In the genomic region with DNA sequence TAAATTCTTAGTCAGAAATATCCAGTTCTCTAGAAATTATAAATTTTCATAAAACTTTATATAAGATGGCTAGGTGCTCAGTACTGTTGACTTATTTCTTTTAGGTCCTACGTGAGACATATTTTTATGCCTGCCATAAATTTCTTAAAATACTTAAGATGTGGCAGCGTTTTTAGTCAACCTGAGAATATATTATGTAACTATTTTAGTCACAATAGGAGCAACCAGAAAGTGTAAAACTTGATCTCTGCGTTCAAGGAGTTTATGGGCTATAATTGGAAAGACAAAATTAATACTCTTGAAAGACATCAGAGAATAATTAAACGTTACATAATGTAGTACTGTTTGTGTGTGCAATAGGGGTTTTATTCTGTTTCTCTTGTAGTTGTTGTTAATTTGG, we compare ENCODE assay signal across 2 cellular contexts.
TF ChIP-seq lines count a peak whose summit lies in the region.

No MANE protein-coding gene starts in this region.

TF ChIP-seq in WTC11, 78 proteins besides CTCF, POLR2A, EP300 and RAD21:
- TF ChIP-seq NR3C1 (CRISPR knock-in tag; conservative IDR thresholded peaks at IDR 0.05; ENCODE audit: low read depth): no peak
- TF ChIP-seq, protein P1, sequence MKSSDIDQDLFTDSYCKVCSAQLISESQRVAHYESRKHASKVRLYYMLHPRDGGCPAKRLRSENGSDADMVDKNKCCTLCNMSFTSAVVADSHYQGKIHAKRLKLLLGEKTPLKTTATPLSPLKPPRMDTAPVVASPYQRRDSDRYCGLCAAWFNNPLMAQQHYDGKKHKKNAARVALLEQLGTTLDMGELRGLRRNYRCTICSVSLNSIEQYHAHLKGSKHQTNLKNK (CRISPR knock-in tag; IDR thresholded peaks at IDR 0.05): no peak
- TF ChIP-seq IRF2 (CRISPR knock-in tag; IDR thresholded peaks at IDR 0.05; ENCODE audit: borderline replicate concordance, low read depth): no peak
- TF ChIP-seq, protein P2, sequence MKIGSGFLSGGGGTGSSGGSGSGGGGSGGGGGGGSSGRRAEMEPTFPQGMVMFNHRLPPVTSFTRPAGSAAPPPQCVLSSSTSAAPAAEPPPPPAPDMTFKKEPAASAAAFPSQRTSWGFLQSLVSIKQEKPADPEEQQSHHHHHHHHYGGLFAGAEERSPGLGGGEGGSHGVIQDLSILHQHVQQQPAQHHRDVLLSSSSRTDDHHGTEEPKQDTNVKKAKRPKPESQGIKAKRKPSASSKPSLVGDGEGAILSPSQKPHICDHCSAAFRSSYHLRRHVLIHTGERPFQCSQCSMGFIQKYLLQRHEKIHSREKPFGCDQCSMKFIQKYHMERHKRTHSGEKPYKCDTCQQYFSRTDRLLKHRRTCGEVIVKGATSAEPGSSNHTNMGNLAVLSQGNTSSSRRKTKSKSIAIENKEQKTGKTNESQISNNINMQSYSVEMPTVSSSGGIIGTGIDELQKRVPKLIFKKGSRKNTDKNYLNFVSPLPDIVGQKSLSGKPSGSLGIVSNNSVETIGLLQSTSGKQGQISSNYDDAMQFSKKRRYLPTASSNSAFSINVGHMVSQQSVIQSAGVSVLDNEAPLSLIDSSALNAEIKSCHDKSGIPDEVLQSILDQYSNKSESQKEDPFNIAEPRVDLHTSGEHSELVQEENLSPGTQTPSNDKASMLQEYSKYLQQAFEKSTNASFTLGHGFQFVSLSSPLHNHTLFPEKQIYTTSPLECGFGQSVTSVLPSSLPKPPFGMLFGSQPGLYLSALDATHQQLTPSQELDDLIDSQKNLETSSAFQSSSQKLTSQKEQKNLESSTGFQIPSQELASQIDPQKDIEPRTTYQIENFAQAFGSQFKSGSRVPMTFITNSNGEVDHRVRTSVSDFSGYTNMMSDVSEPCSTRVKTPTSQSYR (CRISPR knock-in tag; IDR thresholded peaks at IDR 0.05): no peak
- TF ChIP-seq, protein P3, sequence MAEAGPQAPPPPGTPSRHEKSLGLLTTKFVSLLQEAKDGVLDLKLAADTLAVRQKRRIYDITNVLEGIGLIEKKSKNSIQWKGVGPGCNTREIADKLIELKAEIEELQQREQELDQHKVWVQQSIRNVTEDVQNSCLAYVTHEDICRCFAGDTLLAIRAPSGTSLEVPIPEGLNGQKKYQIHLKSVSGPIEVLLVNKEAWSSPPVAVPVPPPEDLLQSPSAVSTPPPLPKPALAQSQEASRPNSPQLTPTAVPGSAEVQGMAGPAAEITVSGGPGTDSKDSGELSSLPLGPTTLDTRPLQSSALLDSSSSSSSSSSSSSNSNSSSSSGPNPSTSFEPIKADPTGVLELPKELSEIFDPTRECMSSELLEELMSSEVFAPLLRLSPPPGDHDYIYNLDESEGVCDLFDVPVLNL (CRISPR knock-in tag; IDR thresholded peaks at IDR 0.05; ENCODE audit: borderline replicate concordance, low read depth): no peak
- no peak for TF ChIP-seq GABPB1 (CRISPR knock-in tag; IDR thresholded peaks at IDR 0.05)
- TF ChIP-seq SP1 (CRISPR knock-in tag; conservative IDR thresholded peaks at IDR 0.05): no peak
- TF ChIP-seq, protein P4, sequence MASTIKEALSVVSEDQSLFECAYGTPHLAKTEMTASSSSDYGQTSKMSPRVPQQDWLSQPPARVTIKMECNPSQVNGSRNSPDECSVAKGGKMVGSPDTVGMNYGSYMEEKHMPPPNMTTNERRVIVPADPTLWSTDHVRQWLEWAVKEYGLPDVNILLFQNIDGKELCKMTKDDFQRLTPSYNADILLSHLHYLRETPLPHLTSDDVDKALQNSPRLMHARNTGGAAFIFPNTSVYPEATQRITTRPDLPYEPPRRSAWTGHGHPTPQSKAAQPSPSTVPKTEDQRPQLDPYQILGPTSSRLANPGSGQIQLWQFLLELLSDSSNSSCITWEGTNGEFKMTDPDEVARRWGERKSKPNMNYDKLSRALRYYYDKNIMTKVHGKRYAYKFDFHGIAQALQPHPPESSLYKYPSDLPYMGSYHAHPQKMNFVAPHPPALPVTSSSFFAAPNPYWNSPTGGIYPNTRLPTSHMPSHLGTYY (CRISPR knock-in tag; IDR thresholded peaks at IDR 0.05): no peak
- TF ChIP-seq, protein P5, sequence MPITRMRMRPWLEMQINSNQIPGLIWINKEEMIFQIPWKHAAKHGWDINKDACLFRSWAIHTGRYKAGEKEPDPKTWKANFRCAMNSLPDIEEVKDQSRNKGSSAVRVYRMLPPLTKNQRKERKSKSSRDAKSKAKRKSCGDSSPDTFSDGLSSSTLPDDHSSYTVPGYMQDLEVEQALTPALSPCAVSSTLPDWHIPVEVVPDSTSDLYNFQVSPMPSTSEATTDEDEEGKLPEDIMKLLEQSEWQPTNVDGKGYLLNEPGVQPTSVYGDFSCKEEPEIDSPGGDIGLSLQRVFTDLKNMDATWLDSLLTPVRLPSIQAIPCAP (CRISPR knock-in tag; IDR thresholded peaks at IDR 0.05): no peak
- no peak for TF ChIP-seq KAT7 (CRISPR knock-in tag; IDR thresholded peaks at IDR 0.05; ENCODE audit: borderline replicate concordance)
- TF ChIP-seq JAZF1 (CRISPR knock-in tag; IDR thresholded peaks at IDR 0.05): no peak
TF ChIP-seq in WTC11: peak in this region for 0.

TF ChIP-seq in H1, 55 proteins besides CTCF, POLR2A, EP300 and RAD21:
- TF ChIP-seq BRCA1 (IDR thresholded peaks at IDR 0.05; ENCODE audit: low read depth, low read length) (no peak), SP4 (IDR thresholded peaks at IDR 0.05; ENCODE audit: low read length) (no peak), NANOG (IDR thresholded peaks at IDR 0.05; ENCODE audit: insufficient read depth, low read depth, low read length, poor library complexity, severe bottlenecking) (no peak), KDM4A (IDR thresholded peaks at IDR 0.05; ENCODE audit: low read depth, low read length, severe bottlenecking) (no peak), SRF (IDR thresholded peaks at IDR 0.05; ENCODE audit: low read depth, low read length) (no peak), KDM1A (IDR thresholded peaks at IDR 0.05; ENCODE audit: borderline replicate concordance, low read length) (no peak), BACH1 (IDR thresholded peaks at IDR 0.05; ENCODE audit: low read length) (no peak), EZH2 (IDR thresholded peaks at IDR 0.05; ENCODE audit: low read depth, low read length, severe bottlenecking) (no peak), GABPA (IDR thresholded peaks at IDR 0.05; ENCODE audit: borderline replicate concordance, insufficient read depth, low read length) (no peak), SIX5 (IDR thresholded peaks at IDR 0.05; ENCODE audit: low read depth, low read length) (no peak), RBBP5 (IDR thresholded peaks at IDR 0.05; ENCODE audit: borderline replicate concordance, low read depth, low read length) (no peak), SIN3A (conservative IDR thresholded peaks at IDR 0.05 in 1 of 2, IDR thresholded peaks at IDR 0.05 in 1 of 2; ENCODE audit: low read depth in 1 of 2, low read length in 2 of 2) (no peak)
- TF ChIP-seq, protein P6, sequence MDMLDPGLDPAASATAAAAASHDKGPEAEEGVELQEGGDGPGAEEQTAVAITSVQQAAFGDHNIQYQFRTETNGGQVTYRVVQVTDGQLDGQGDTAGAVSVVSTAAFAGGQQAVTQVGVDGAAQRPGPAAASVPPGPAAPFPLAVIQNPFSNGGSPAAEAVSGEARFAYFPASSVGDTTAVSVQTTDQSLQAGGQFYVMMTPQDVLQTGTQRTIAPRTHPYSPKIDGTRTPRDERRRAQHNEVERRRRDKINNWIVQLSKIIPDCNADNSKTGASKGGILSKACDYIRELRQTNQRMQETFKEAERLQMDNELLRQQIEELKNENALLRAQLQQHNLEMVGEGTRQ (IDR thresholded peaks at IDR 0.05; ENCODE audit: low read length): no peak
